In the genomic region with DNA sequence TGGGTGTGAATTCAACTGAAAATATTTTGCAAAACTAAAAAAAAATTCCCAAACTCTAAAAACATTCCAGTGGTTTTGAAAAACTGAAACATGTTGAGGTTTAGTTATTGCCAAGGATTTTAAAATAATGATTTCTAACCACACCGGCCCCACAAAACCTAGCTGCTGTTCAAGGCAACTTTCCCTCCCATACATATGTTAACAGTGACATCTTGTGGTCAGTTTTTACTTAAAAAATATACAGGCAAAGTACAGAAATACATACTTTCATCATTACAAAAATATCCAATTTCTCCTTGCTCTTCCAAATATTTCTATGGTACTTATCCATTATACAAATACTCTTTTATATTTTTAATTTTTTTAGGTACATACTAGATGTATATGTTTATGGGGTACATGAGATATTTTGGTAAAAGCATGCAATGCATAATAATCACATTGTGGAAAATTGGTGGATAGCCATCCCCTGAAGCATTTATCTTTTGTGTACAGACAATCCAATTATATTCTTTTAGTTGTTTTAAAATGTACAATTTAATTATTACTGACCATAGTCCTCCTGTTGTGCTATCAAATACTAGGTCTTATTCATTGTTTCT, we compare ENCODE assay signal across 8 cellular contexts. TPM values are rescaled to one million over a fixed set of nuclear protein-coding genes. Genes with fewer than 3 reads are reported as not detected.
A peak's percentile ranks its signal among the peaks of the same experiment; 100 is the strongest.
DNase-seq lines count a peak whose midpoint lies in the region; ATAC-seq and TF ChIP-seq lines count a peak whose summit lies in the region.

No MANE protein-coding gene starts in this region.

- H3K4me1 ChIP-seq in CD8-positive, alpha-beta T cell (ENCODE audit: insufficient read depth, low read length): no peaks in the 10 kb centered on the region

- H3K36me3 Mint-ChIP-seq in CD8-positive, alpha-beta T cell: no peaks in the 10 kb centered on the region
- no peaks in the 10 kb centered on the region for H3K36me3 Mint-ChIP-seq in activated naive CD8-positive, alpha-beta T cell treated with anti-CD3 and anti-CD28 coated beads for 36 hours

- peak; percentile 64 for TF ChIP-seq CTCF in CD8-positive, alpha-beta T cell (IDR thresholded peaks at IDR 0.05)
- peak; percentile 47 for TF ChIP-seq CTCF in fibroblast of pulmonary artery (IDR thresholded peaks at IDR 0.05; ENCODE audit: low read length, missing control alignments)

- no peaks in the 10 kb centered on the region for H3K36me3 ChIP-seq in CD8-positive, alpha-beta T cell (ENCODE audit: insufficient read depth, low read length)

- no peaks in the 10 kb centered on the region for H3K27me3 ChIP-seq in CD8-positive, alpha-beta T cell (ENCODE audit: insufficient read depth, low read length)

- no peak overlapping the region for H3K4me3 Mint-ChIP-seq in CD8-positive, alpha-beta T cell
- H3K4me3 Mint-ChIP-seq in activated naive CD8-positive, alpha-beta T cell treated with anti-CD3 and anti-CD28 coated beads for 36 hours: no peak overlapping the region

- H3K9me3 ChIP-seq in CD8-positive, alpha-beta T cell (ENCODE audit: low read length): no peaks in the 10 kb centered on the region

- no peak overlapping the region for H3K4me3 ChIP-seq in CD8-positive, alpha-beta T cell (ENCODE audit: low read depth, low read length)
- no peak overlapping the region for H3K4me3 ChIP-seq in fibroblast of pulmonary artery (replicated peaks; ENCODE audit: low read depth, low read length)

- H3K4me1 Mint-ChIP-seq in CD8-positive, alpha-beta T cell (ENCODE audit: low read depth): no peaks in the 10 kb centered on the region
- no peaks in the 10 kb centered on the region for H3K4me1 Mint-ChIP-seq in activated naive CD8-positive, alpha-beta T cell treated with anti-CD3 and anti-CD28 coated beads for 36 hours

- POLR2A ChIA-PET in CD8-positive, alpha-beta T cell (lab: Charles Lee): no interaction called here

- CTCF ChIA-PET in CD8-positive, alpha-beta T cell (lab: Charles Lee): interaction anchor here (1.4 kb wide), 1 partner anchor 10 kb away, joined by 4 read pairs; no protein-coding TSS in a partner anchor

- ATAC-seq in CD8-positive, alpha-beta T cell: no peak
- ATAC-seq in GM19351 (IDR thresholded peaks at IDR 0.05; ENCODE audit: unreplicated experiment) (peak; percentile 86), sciatic nerve (peak; percentile 86), HG03045 (IDR thresholded peaks at IDR 0.05; ENCODE audit: unreplicated experiment) (no peak)

- H3K9me3 Mint-ChIP-seq in CD8-positive, alpha-beta T cell: no peaks in the 10 kb centered on the region
- H3K9me3 Mint-ChIP-seq in activated naive CD8-positive, alpha-beta T cell treated with anti-CD3 and anti-CD28 coated beads for 36 hours: no peaks in the 10 kb centered on the region

- H3K27me3 Mint-ChIP-seq in CD8-positive, alpha-beta T cell (ENCODE audit: low read depth): peaks cover 7% of the 10 kb centered on the region
- peaks cover 17% of the 10 kb centered on the region for H3K27me3 Mint-ChIP-seq in activated naive CD8-positive, alpha-beta T cell treated with anti-CD3 and anti-CD28 coated beads for 36 hours

- H3K27ac Mint-ChIP-seq in CD8-positive, alpha-beta T cell: no peak overlapping the region
- H3K27ac Mint-ChIP-seq in activated naive CD8-positive, alpha-beta T cell treated with anti-CD3 and anti-CD28 coated beads for 36 hours: no peak overlapping the region

- no peak overlapping the region for H3K27ac ChIP-seq in CD8-positive, alpha-beta T cell (ENCODE audit: low read depth, low read length)

- intact Hi-C loops in CD8-positive, alpha-beta T cell (cut with DNase I, micrococcal nuclease): loop anchor here (2.0 to 10.0 kb wide), 4 partner anchors 240 to 1670 kb away; no protein-coding TSS in a partner anchor
- intact Hi-C loops in sciatic nerve (cut with DNase I): no loop called here

- no peak for DNase-seq in CD8-positive, alpha-beta T cell
- DNase-seq in Kasumi-1 (lab: John Stamatoyannopoulos, UW) (peak; percentile 63 to 81), SHP77 (lab: John Stamatoyannopoulos, UW) (peak; percentile 58 to 65), fibroblast of pulmonary artery (ENCODE audit: low read depth) (peak; percentile 67), sciatic nerve (ENCODE audit: low spot score) (no peak)
- no peak for DNase-seq in activated naive CD8-positive, alpha-beta T cell treated with anti-CD3 and anti-CD28 coated beads for 36 hours

RNA-seq across cellular contexts. Expression of gene MRPS30, which starts 34.4 kb away (rescaled TPM):
- total RNA-seq in CD8-positive, alpha-beta T cell: 10 to 100 TPM; 51.5 to 52.4 TPM
- 45.5 TPM for total RNA-seq in sciatic nerve
- total RNA-seq in activated naive CD8-positive, alpha-beta T cell treated with anti-CD3 and anti-CD28 coated beads for 36 hours: 10 to 100 TPM; 72.3 to 76.1 TPM

Comparison
In these comparisons a context has a peak if more than half of its experiments do, and no peak if none do; other contexts are left out.
1. ATAC-seq: peak in GM19351 (single experiment) and sciatic nerve (single experiment); none in CD8-positive, alpha-beta T cell (single experiment) and HG03045 (single experiment).
2. DNase-seq: peak in Kasumi-1 (2 of 2), SHP77 (2 of 2) and fibroblast of pulmonary artery (single experiment); none in CD8-positive, alpha-beta T cell (0 of 7), sciatic nerve (single experiment) and activated naive CD8-positive, alpha-beta T cell treated with anti-CD3 and anti-CD28 coated beads for 36 hours (single experiment).